1 cellular context compared by ENCODE assay signal in genomic region chr4:1793940-1794808, GRCh38.
A peak's percentile ranks its signal among the peaks of the same experiment; 100 is the strongest.
TF ChIP-seq lines count a peak whose summit lies in the region.

No MANE protein-coding gene starts in this region.

TF ChIP-seq in HEK293, 187 proteins besides CTCF, POLR2A, EP300 and RAD21 (continued from another document and continues in another):
- TF ChIP-seq ZNF398 (tag by site-specific recombination; IDR thresholded peaks at IDR 0.05) (no peak), ZNF335 (tag by site-specific recombination; conservative IDR thresholded peaks at IDR 0.05) (peak; percentile 63), ZNF785 (tag by site-specific recombination; IDR thresholded peaks at IDR 0.05) (no peak), SETDB1 (IDR thresholded peaks at IDR 0.05; ENCODE audit: insufficient read length, low read length) (no peak), ZNF514 (tag by site-specific recombination; IDR thresholded peaks at IDR 0.05) (no peak), ZNF354C (tag by site-specific recombination; IDR thresholded peaks at IDR 0.05; ENCODE audit: borderline replicate concordance, low read depth) (no peak), TRIM28 (IDR thresholded peaks at IDR 0.05; ENCODE audit: borderline replicate concordance, low read length) (no peak), ZNF280C (tag by site-specific recombination; IDR thresholded peaks at IDR 0.05) (no peak), ZNF701 (tag by site-specific recombination; IDR thresholded peaks at IDR 0.05) (no peak), ZNF10 (tag by site-specific recombination; IDR thresholded peaks at IDR 0.05) (no peak), ZNF530 (tag by site-specific recombination; IDR thresholded peaks at IDR 0.05; ENCODE audit: low read depth) (no peak), ZNF138 (tag by site-specific recombination; IDR thresholded peaks at IDR 0.05; ENCODE audit: borderline replicate concordance) (no peak), ZNF292 (tag by site-specific recombination; IDR thresholded peaks at IDR 0.05; ENCODE audit: borderline replicate concordance, low read depth) (no peak), INSM2 (tag by site-specific recombination; IDR thresholded peaks at IDR 0.05) (no peak), ZNF302 (tag by site-specific recombination; IDR thresholded peaks at IDR 0.05; ENCODE audit: low read depth) (no peak), ZNF555 (tag by site-specific recombination; conservative IDR thresholded peaks at IDR 0.05) (no peak), IKZF3 (tag by site-specific recombination; IDR thresholded peaks at IDR 0.05) (no peak), MEIS1 (CRISPR knock-in tag; IDR thresholded peaks at IDR 0.05; ENCODE audit: borderline replicate concordance) (no peak), ZNF792 (tag by site-specific recombination; IDR thresholded peaks at IDR 0.05) (no peak), ZBTB17 (tag by site-specific recombination; IDR thresholded peaks at IDR 0.05) (no peak), SP3 (tag by site-specific recombination; IDR thresholded peaks at IDR 0.05) (no peak), ZSCAN5A (tag by site-specific recombination; IDR thresholded peaks at IDR 0.05) (no peak), ZNF621 (tag by site-specific recombination; IDR thresholded peaks at IDR 0.05) (no peak), GLIS1 (tag by site-specific recombination; IDR thresholded peaks at IDR 0.05) (peak; percentile 31), ZNF133 (tag by site-specific recombination; IDR thresholded peaks at IDR 0.05) (no peak), ZFP37 (tag by site-specific recombination; IDR thresholded peaks at IDR 0.05) (no peak), HOXD13 (CRISPR knock-in tag; IDR thresholded peaks at IDR 0.05; ENCODE audit: borderline replicate concordance) (no peak), ZNF239 (tag by site-specific recombination; IDR thresholded peaks at IDR 0.05) (no peak), ZSCAN18 (tag by site-specific recombination; IDR thresholded peaks at IDR 0.05) (no peak), ZNF707 (tag by site-specific recombination; IDR thresholded peaks at IDR 0.05) (no peak), SALL2 (tag by site-specific recombination; IDR thresholded peaks at IDR 0.05; ENCODE audit: borderline replicate concordance) (no peak), ZNF416 (tag by site-specific recombination; IDR thresholded peaks at IDR 0.05) (no peak), ZNF433 (tag by site-specific recombination; IDR thresholded peaks at IDR 0.05; ENCODE audit: low read depth) (no peak), ZNF561 (tag by site-specific recombination; IDR thresholded peaks at IDR 0.05; ENCODE audit: borderline replicate concordance) (no peak), ZSCAN30 (tag by site-specific recombination; IDR thresholded peaks at IDR 0.05) (no peak), ZNF140 (tag by site-specific recombination; IDR thresholded peaks at IDR 0.05) (no peak), ZNF791 (tag by site-specific recombination; IDR thresholded peaks at IDR 0.05) (no peak), ZNF19 (tag by site-specific recombination; IDR thresholded peaks at IDR 0.05; ENCODE audit: low read depth) (no peak), ZNF214 (tag by site-specific recombination; IDR thresholded peaks at IDR 0.05; ENCODE audit: borderline replicate concordance) (no peak), ZNF48 (tag by site-specific recombination; IDR thresholded peaks at IDR 0.05) (no peak), ZNF518A (tag by site-specific recombination; conservative IDR thresholded peaks at IDR 0.05; ENCODE audit: low read depth) (no peak), ZFHX2 (tag by site-specific recombination; conservative IDR thresholded peaks at IDR 0.05) (0 out of 2 replicates have a peak, but pooled peaks have one; percentile 18), ZSCAN23 (tag by site-specific recombination; IDR thresholded peaks at IDR 0.05) (no peak), ZNF501 (tag by site-specific recombination; IDR thresholded peaks at IDR 0.05) (no peak), MZF1 (tag by site-specific recombination; IDR thresholded peaks at IDR 0.05; ENCODE audit: borderline replicate concordance) (no peak), ZNF174 (tag by site-specific recombination; IDR thresholded peaks at IDR 0.05) (no peak), HOXC10 (CRISPR knock-in tag; IDR thresholded peaks at IDR 0.05) (no peak)
- TF ChIP-seq, protein P1, sequence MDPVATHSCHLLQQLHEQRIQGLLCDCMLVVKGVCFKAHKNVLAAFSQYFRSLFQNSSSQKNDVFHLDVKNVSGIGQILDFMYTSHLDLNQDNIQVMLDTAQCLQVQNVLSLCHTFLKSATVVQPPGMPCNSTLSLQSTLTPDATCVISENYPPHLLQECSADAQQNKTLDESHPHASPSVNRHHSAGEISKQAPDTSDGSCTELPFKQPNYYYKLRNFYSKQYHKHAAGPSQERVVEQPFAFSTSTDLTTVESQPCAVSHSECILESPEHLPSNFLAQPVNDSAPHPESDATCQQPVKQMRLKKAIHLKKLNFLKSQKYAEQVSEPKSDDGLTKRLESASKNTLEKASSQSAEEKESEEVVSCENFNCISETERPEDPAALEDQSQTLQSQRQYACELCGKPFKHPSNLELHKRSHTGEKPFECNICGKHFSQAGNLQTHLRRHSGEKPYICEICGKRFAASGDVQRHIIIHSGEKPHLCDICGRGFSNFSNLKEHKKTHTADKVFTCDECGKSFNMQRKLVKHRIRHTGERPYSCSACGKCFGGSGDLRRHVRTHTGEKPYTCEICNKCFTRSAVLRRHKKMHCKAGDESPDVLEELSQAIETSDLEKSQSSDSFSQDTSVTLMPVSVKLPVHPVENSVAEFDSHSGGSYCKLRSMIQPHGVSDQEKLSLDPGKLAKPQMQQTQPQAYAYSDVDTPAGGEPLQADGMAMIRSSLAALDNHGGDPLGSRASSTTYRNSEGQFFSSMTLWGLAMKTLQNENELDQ (tag by site-specific recombination; IDR thresholded peaks at IDR 0.05; ENCODE audit: low read depth): no peak
- TF ChIP-seq, protein P2, sequence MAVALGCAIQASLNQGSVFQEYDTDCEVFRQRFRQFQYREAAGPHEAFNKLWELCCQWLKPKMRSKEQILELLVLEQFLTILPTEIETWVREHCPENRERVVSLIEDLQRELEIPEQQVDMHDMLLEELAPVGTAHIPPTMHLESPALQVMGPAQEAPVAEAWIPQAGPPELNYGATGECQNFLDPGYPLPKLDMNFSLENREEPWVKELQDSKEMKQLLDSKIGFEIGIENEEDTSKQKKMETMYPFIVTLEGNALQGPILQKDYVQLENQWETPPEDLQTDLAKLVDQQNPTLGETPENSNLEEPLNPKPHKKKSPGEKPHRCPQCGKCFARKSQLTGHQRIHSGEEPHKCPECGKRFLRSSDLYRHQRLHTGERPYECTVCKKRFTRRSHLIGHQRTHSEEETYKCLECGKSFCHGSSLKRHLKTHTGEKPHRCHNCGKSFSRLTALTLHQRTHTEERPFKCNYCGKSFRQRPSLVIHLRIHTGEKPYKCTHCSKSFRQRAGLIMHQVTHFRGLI (tag by site-specific recombination; IDR thresholded peaks at IDR 0.05): no peak
- TF ChIP-seq, protein P3, sequence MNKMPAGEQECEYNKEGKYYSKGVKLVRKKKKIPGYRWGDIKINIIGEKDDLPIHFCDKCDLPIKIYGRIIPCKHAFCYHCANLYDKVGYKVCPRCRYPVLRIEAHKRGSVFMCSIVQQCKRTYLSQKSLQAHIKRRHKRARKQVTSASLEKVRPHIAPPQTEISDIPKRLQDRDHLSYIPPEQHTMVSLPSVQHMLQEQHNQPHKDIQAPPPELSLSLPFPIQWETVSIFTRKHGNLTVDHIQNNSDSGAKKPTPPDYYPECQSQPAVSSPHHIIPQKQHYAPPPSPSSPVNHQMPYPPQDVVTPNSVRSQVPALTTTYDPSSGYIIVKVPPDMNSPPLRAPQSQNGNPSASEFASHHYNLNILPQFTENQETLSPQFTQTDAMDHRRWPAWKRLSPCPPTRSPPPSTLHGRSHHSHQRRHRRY (tag by site-specific recombination; IDR thresholded peaks at IDR 0.05): no peak
